ENCODE assay signal across 9 cellular contexts in the genomic region with DNA sequence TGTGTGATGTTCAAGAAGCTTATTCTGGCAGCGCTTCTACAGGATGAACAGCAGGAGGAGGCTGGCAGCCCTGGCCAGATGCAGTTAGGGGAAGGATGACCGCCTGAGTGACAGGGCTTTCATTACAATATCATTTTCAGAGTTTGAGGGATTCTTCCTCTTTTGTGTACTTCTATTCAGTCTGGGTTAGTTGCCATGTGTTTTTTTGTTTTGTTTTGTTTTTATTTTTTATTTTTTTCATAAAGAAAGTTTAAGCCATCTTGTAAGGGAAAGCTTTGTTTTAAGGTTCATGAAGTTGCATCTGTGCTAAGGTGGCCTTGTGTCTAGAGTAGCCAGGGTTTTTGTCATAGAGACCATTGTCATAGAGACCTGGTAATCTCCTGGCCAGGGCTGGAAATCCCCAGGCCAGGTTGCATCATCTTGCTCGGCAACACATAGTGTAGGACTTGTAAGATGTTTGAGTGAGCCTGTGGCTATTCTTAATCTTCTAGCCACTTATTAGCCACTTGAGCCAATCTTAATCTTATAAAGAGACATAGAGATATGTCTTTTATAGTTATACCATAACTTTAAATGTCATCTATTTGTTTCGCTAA.
DNase-seq lines count a peak whose midpoint lies in the region; ATAC-seq and TF ChIP-seq lines count a peak whose summit lies in the region.
"Had no signal": no experiment of that assay in that cellular context is flagged by ENCODE, and none has a peak within 500 bp of the region (broad histone marks: within the 10 kb centered on the region; RNA-seq: fewer than 3 reads in every experiment).

No MANE protein-coding gene starts in this region.

- no peak overlapping the region for H4K5ac ChIP-seq in IMR-90 (ENCODE audit: low read depth, low read length)

- CTCF ChIA-PET in HCT116 (lab: Charles Lee) = no interaction called here
- CTCF ChIA-PET in IMR-90 (lab: Yijun Ruan, JAX) = interaction anchor here (0.6 kb wide), 1 partner anchor 210 kb away, joined by 3 read pairs; no protein-coding TSS in a partner anchor
- CTCF ChIA-PET in SK-N-SH (lab: Yijun Ruan, JAX) = interaction anchor here (0.6 to 3.0 kb wide), 4 partner anchors 12 to 1511 kb away, joined by 3 to 8 read pairs (median 6); no protein-coding TSS in a partner anchor

- no peaks in the 10 kb centered on the region for H3K9me3 ChIP-seq in HCT116 (ENCODE audit: control insufficient read depth in 1 of 2, insufficient read depth in 1 of 2, low read depth in 1 of 2, low read length in 2 of 2)
- H3K9me3 ChIP-seq in IMR-90 (ENCODE audit: control insufficient read depth, insufficient read depth, low read length) = no peaks in the 10 kb centered on the region
- no peaks in the 10 kb centered on the region for H3K9me3 ChIP-seq in SK-N-SH

- H3K79me1 ChIP-seq in IMR-90 (ENCODE audit: low read depth in 1 of 2, low read length in 2 of 2) = no peaks in the 10 kb centered on the region

- POLR2A ChIA-PET in HCT116 (lab: Charles Lee) = no interaction called here
- POLR2A ChIA-PET in IMR-90 (lab: Charles Lee; ENCODE audit: unreplicated experiment) = no interaction called here
- POLR2A ChIA-PET in SK-N-SH (lab: Yijun Ruan, JAX) = no interaction called here

- no peaks in the 10 kb centered on the region for H3K36me3 Mint-ChIP-seq in glutamatergic neuron (ENCODE audit: unreplicated experiment)

- no peak overlapping the region for H2AK9ac ChIP-seq in IMR-90 (replicated peaks; ENCODE audit: low read depth, low read length, poor library complexity)

- RAD21 ChIA-PET in HCT116 (lab: Charles Lee; ENCODE audit: low non-redundant PET in 1 of 2, low total read pairs in 2 of 2, uncharacterized antibody in 2 of 2, unreplicated experiment in 2 of 2) = interaction anchor here in 1 of 2 experiments (0.6 kb wide), 1 partner anchor 54 kb away, joined by 3 read pairs; no protein-coding TSS in a partner anchor

- TF ChIP-seq RAD21 in HCT116 (IDR thresholded peaks at IDR 0.05; ENCODE audit: low read depth) (no peak), IMR-90 (IDR thresholded peaks at IDR 0.05; ENCODE audit: low read length) (no peak), SK-N-SH (IDR thresholded peaks at IDR 0.05; ENCODE audit: low read length) (no peak)

- H3K36me3 ChIP-seq in HCT116 (ENCODE audit: control insufficient read depth in 1 of 2, insufficient read depth in 2 of 2, low read length in 2 of 2) = no peaks in the 10 kb centered on the region
- H3K36me3 ChIP-seq in IMR-90 (ENCODE audit: control insufficient read depth, insufficient read depth, low read length) = no peaks in the 10 kb centered on the region
- no peaks in the 10 kb centered on the region for H3K36me3 ChIP-seq in SK-N-SH (replicated peaks in 1 of 2; ENCODE audit: control insufficient read depth in 1 of 2, insufficient read depth in 2 of 2, low read length in 1 of 2)

- H3K27me3 ChIP-seq in HCT116 (ENCODE audit: insufficient read depth, low read length) (no peaks in the 10 kb centered on the region), IMR-90 (ENCODE audit: control insufficient read depth, insufficient read depth, low read length) (no peaks in the 10 kb centered on the region), SK-N-SH (ENCODE audit: insufficient read depth) (no peaks in the 10 kb centered on the region)

- H2BK20ac ChIP-seq in IMR-90 (ENCODE audit: low read depth, low read length) = peak overlapping the region; percentile 92

- H3K79me2 ChIP-seq in HCT116 (ENCODE audit: insufficient read depth, low read length) = no peaks in the 10 kb centered on the region
- H3K79me2 ChIP-seq in SK-N-SH (ENCODE audit: insufficient read depth) = no peaks in the 10 kb centered on the region

- peaks cover 2% of the 10 kb centered on the region for H3K4me1 Mint-ChIP-seq in glutamatergic neuron (ENCODE audit: low read depth, unreplicated experiment)

- 0 out of 6 replicates have a peak, but pooled peaks of 1 of the 3 experiments have one; percentile 5 for TF ChIP-seq CTCF in HCT116 (IDR thresholded peaks at IDR 0.05 in 2 of 3, conservative IDR thresholded peaks at IDR 0.05 in 1 of 3; ENCODE audit: borderline replicate concordance in 1 of 3, insufficient read depth in 1 of 3, low read depth in 2 of 3, low read length in 2 of 3)
- no peak for TF ChIP-seq CTCF in IMR-90 (conservative IDR thresholded peaks at IDR 0.05; ENCODE audit: low read depth, low read length)
- no peak for TF ChIP-seq CTCF in glutamatergic neuron (IDR thresholded peaks at IDR 0.05; ENCODE audit: partially characterized antibody, unreplicated experiment)
- TF ChIP-seq CTCF in SK-N-SH (IDR thresholded peaks at IDR 0.05) = no peak

- no peaks in the 10 kb centered on the region for H3F3A ChIP-seq in SK-N-SH (replicated peaks; ENCODE audit: insufficient read depth)

- peaks cover 2% of the 10 kb centered on the region for H3K27me3 Mint-ChIP-seq in glutamatergic neuron (ENCODE audit: unreplicated experiment)

- TF ChIP-seq EP300 in SK-N-SH (IDR thresholded peaks at IDR 0.05; ENCODE audit: borderline replicate concordance in 1 of 2, low read depth in 1 of 2, low read length in 1 of 2) = no peak

- peak overlapping the region; percentile 85 for H3K4ac ChIP-seq in IMR-90 (ENCODE audit: low read depth, low read length)

- DNase-seq in HCT116 (ENCODE audit: low read depth, low spot score) = peak; percentile 28
- peak; percentile 54 for DNase-seq in IMR-90
- DNase-seq in glutamatergic neuron = peak; percentile 45
- DNase-seq in superior temporal gyrus (ENCODE audit: extremely low spot score) = no peak
- DNase-seq in T1000 (lab: John Stamatoyannopoulos, UW) = no peak
- no peak for DNase-seq in SK-N-SH
- DNase-seq in middle frontal gyrus (ENCODE audit: extremely low spot score, low spot score) = no peak
- DNase-seq: activated CD4-positive, alpha-beta T cell treated with anti-CD3 and anti-CD28 coated beads for 1 hour had no signal

- H4K91ac ChIP-seq in IMR-90 (ENCODE audit: insufficient read depth, low read depth, low read length) = peak overlapping the region; percentile 64

- H3K56ac ChIP-seq in IMR-90 (ENCODE audit: extremely low read depth, insufficient read depth, low read length) = no peak overlapping the region

- peak overlapping the region; percentile 92 for H2BK120ac ChIP-seq in IMR-90 (ENCODE audit: low read depth, low read length)

- no peak overlapping the region for H3K18ac ChIP-seq in IMR-90 (ENCODE audit: low read depth, low read length)

- WGBS in IMR-90 (ENCODE audit: extremely low coverage in 2 of 2, insufficient read length in 1 of 2), 2 experiments = no CpG with 5 or more reads among the region's 4 CpGs
- WGBS in SK-N-SH (ENCODE audit: low lambda C conversion rate) = 65% methylated on average over 4 of the region's 4 CpGs

- peak overlapping the region; percentile 18; the same call in 1 of the 2 replicates for H2AK5ac ChIP-seq in IMR-90 (ENCODE audit: low read depth, low read length)

- no peak overlapping the region for H3K4me2 ChIP-seq in HCT116 (ENCODE audit: low read length)
- no peak overlapping the region for H3K4me2 ChIP-seq in IMR-90 (ENCODE audit: low read depth, low read length)
- no peak overlapping the region for H3K4me2 ChIP-seq in SK-N-SH

- no peak overlapping the region for H3K27ac ChIP-seq in HCT116 (ENCODE audit: low read depth, low read length)
- no peak overlapping the region for H3K27ac ChIP-seq in IMR-90 (ENCODE audit: insufficient read depth, low read length)
- no peak overlapping the region for H3K27ac ChIP-seq in SK-N-SH (ENCODE audit: low read depth in 2 of 2, low read length in 1 of 2)

- H3K14ac ChIP-seq in IMR-90 (replicated peaks; ENCODE audit: low read depth, low read length) = peak overlapping the region; percentile 48; the same call in 1 of the 2 replicates

- no peak overlapping the region for H2BK5ac ChIP-seq in IMR-90 (ENCODE audit: low read depth, low read length, poor library complexity, severe bottlenecking)

- H3K4me1 ChIP-seq in HCT116 (ENCODE audit: control insufficient read depth in 1 of 2, insufficient read depth in 2 of 2, low read length in 2 of 2) (no peaks in the 10 kb centered on the region), IMR-90 (ENCODE audit: control insufficient read depth, insufficient read depth, low read length) (no peaks in the 10 kb centered on the region; the same call in 1 of the 2 replicates), SK-N-SH (ENCODE audit: control insufficient read depth in 1 of 2, insufficient read depth in 2 of 2, low read depth in 1 of 2, low read length in 1 of 2) (peaks cover 0 to 3% of the 10 kb centered on the region in 2 experiments; a peak in 2 of 4 replicates)

- no peak for TF ChIP-seq POLR2A in HCT116 (IDR thresholded peaks at IDR 0.05; ENCODE audit: borderline replicate concordance, extremely low read depth, insufficient read depth, insufficient read length)
- TF ChIP-seq POLR2A in IMR-90 (IDR thresholded peaks at IDR 0.05; ENCODE audit: low read depth, low read length) = no peak

- H3K23ac ChIP-seq in IMR-90 (ENCODE audit: low read depth, low read length) = no peak overlapping the region; the same call in 1 of the 2 replicates

- H4K20me1 ChIP-seq in HCT116 (ENCODE audit: insufficient read depth) = no peaks in the 10 kb centered on the region
- no peaks in the 10 kb centered on the region for H4K20me1 ChIP-seq in IMR-90 (ENCODE audit: insufficient read depth, low read length)
- H4K20me1 ChIP-seq in SK-N-SH (ENCODE audit: insufficient read depth) = no peaks in the 10 kb centered on the region

- H3K9ac ChIP-seq in HCT116 (ENCODE audit: low read length) = no peak overlapping the region
- no peak overlapping the region for H3K9ac ChIP-seq in IMR-90 (ENCODE audit: low read depth, low read length)
- H3K9ac ChIP-seq in SK-N-SH = no peak overlapping the region

- intact Hi-C loops in HCT116 (cut with micrococcal nuclease) = no loop called here
- intact Hi-C loops in IMR-90 (cut with micrococcal nuclease) = no loop called here

- H2AFZ ChIP-seq in HCT116 (ENCODE audit: low read depth, low read length, poor library complexity, severe bottlenecking) = no peak overlapping the region
- no peak overlapping the region for H2AFZ ChIP-seq in IMR-90 (replicated peaks; ENCODE audit: low read length, poor library complexity)
- H2AFZ ChIP-seq in SK-N-SH (ENCODE audit: low read depth) = no peak overlapping the region

- H3K27ac Mint-ChIP-seq in glutamatergic neuron (ENCODE audit: unreplicated experiment) = peak overlapping the region; percentile 48

- BruUV-seq in HCT116 (replicated peaks; lab: Mats Ljungman, UMichigan) = no TSS peak
- no TSS peak for BruUV-seq in IMR-90 (replicated peaks; lab: Mats Ljungman, UMichigan)

- dilution Hi-C loops in IMR-90 (cut with HindIII; ENCODE audit: low sequenced_read_pairs, unreplicated experiment) = no loop called here

- H3K4me3 Mint-ChIP-seq in glutamatergic neuron (ENCODE audit: unreplicated experiment) = no peak overlapping the region

- H2BK15ac ChIP-seq in IMR-90 (ENCODE audit: low read depth, low read length) = peak overlapping the region; percentile 56; the same call in 2 of the 3 replicates

- H4K8ac ChIP-seq in IMR-90 (ENCODE audit: low read depth in 2 of 2, low read length in 2 of 2) = peak overlapping the region; percentile 36 to 77; a peak in 2 of 4 replicates

- in situ Hi-C loops in IMR-90 (cut with MboI; ENCODE audit: low sequenced_read_pairs) = no loop called here

- H3K4me3 ChIP-seq in HCT116 (replicated peaks in 1 of 2; ENCODE audit: low read depth in 1 of 2, low read length in 2 of 2) (no peak overlapping the region), IMR-90 (ENCODE audit: insufficient read depth, low read depth, low read length) (no peak overlapping the region), SK-N-SH (ENCODE audit: low read depth in 2 of 2, low read length in 1 of 2) (no peak overlapping the region)

- H3K9me3 Mint-ChIP-seq in glutamatergic neuron (ENCODE audit: unreplicated experiment) = peaks cover 1% of the 10 kb centered on the region

- no peaks in the 10 kb centered on the region for H3K9me1 ChIP-seq in IMR-90 (ENCODE audit: insufficient read depth, low read length)

- ATAC-seq in GM18520 (IDR thresholded peaks at IDR 0.05; ENCODE audit: unreplicated experiment) (peak; percentile 98), HCT116 (no peak), IMR-90 (ENCODE audit: low read depth) (no peak)

- H3K9me2 ChIP-seq in HCT116 (ENCODE audit: insufficient read depth) (no peaks in the 10 kb centered on the region), SK-N-SH (no peaks in the 10 kb centered on the region)

Comparison
In these comparisons a context has a peak if more than half of its experiments do, and no peak if none do; other contexts are left out.
1. DNase-seq: peak in HCT116 (single experiment), IMR-90 (single experiment) and glutamatergic neuron (single experiment); none in superior temporal gyrus (single experiment), T1000 (single experiment), SK-N-SH (single experiment) and middle frontal gyrus (single experiment).